1 cellular context compared by ENCODE assay signal in the genomic region with DNA sequence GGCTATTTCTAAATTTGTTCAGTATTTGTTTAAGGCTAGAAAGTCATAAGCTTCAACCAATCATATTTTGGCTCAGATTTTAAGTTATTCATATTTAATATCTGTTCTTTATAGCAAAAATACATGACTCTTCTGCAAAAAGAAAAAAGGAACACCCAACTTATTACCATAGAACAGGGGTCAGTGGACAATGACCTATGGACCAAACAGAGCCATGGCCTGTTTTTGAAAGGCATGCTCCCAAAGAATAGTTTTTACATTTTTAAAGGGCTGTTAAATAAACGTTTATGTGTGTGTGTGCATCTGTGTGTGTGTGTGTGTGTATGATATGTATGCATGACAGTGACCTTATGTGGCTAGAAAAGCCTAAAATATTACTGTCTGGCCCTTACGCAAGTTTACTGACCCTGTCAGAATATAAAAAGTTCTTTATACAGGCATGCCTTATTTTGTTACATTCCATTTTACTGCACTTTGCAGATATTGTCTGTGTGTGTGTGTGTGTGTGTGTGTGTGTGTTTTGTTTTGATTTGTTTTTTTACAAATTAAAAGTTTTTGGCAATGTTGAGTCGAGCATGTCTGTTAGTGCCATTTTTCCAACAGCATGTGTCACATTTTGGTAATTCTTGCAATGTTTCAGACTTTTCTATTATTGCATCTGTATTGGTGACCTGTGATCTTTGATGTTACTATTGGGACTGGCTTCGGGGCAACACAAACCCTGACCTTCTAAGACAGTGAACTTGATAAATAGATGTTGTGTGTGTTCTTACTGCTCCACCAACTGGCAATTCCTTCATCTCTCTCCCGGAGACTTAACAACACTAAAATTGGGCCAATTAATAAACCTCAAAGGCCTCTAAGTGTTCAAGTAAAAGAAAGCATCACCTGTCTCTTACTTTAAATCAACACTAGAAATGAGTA.
TF ChIP-seq lines count a peak whose summit lies in the region.

No MANE protein-coding gene starts in this region.

TF ChIP-seq in HepG2, 621 proteins besides CTCF, POLR2A, EP300 and RAD21 (continued from another document):
- TF ChIP-seq GFI1 (CRISPR knock-in tag; IDR thresholded peaks at IDR 0.05; ENCODE audit: borderline replicate concordance) (no peak), RXRB (CRISPR knock-in tag; IDR thresholded peaks at IDR 0.05; ENCODE audit: borderline replicate concordance) (0 out of 2 replicates have a peak, but pooled peaks have one; percentile 14), HNF4A (CRISPR knock-in tag; IDR thresholded peaks at IDR 0.05) (peak; percentile 62), HMG20A (CRISPR knock-in tag; IDR thresholded peaks at IDR 0.05; ENCODE audit: borderline replicate concordance) (no peak)
TF ChIP-seq in HepG2: peak in this region for 14.
